In genomic region chr4:136002316-136002715, GRCh38 we compare ENCODE assay signal across 25 cellular contexts.
A peak's percentile ranks its signal among the peaks of the same experiment; 100 is the strongest.
DNase-seq lines count a peak whose midpoint lies in the region; ATAC-seq and TF ChIP-seq lines count a peak whose summit lies in the region.
"Had no signal": no experiment of that assay in that cellular context is flagged by ENCODE, and none has a peak within 500 bp of the region (broad histone marks: within the 10 kb centered on the region; RNA-seq: fewer than 3 reads in every experiment).

No MANE protein-coding gene starts in this region.

- H3K4ac ChIP-seq in mesenchymal stem cell (ENCODE audit: low read depth in 1 of 2, low read length in 2 of 2) (no peak overlapping the region), H9 (ENCODE audit: low read depth, low read length) (no peak overlapping the region)

- H3K9me3 Mint-ChIP-seq in H9, result no peaks in the 10 kb centered on the region

- H3K14ac ChIP-seq in mesenchymal stem cell (ENCODE audit: low read length in 2 of 2) (no peak overlapping the region), H9 (ENCODE audit: insufficient read depth, low read length) (no peak overlapping the region)

- H3K79me1 ChIP-seq in mesenchymal stem cell (replicated peaks; ENCODE audit: low read length, poor library complexity, severe bottlenecking) (no peaks in the 10 kb centered on the region), H9 (ENCODE audit: insufficient read depth, low read depth, low read length, poor library complexity, severe bottlenecking) (no peaks in the 10 kb centered on the region)

- no peak overlapping the region for H3K27ac Mint-ChIP-seq in H9
- H3K27ac Mint-ChIP-seq: CD4-positive, alpha-beta memory T cell had no signal

- H3K27me3 ChIP-seq in mesenchymal stem cell (ENCODE audit: control insufficient read depth in 1 of 2, insufficient read depth in 1 of 2, low read length in 2 of 2), result no peaks in the 10 kb centered on the region
- H3K27me3 ChIP-seq in H9 (ENCODE audit: insufficient read depth, low read length), result no peaks in the 10 kb centered on the region

- no peak overlapping the region for H2BK20ac ChIP-seq in H9 (ENCODE audit: low read depth, low read length, poor library complexity, severe bottlenecking)

- H4K8ac ChIP-seq in mesenchymal stem cell (ENCODE audit: low read length) (no peak overlapping the region), H9 (replicated peaks; ENCODE audit: insufficient read length, low read depth, low read length) (no peak overlapping the region)

- no peak overlapping the region for H3K4me2 ChIP-seq in mesenchymal stem cell (ENCODE audit: low read length, poor library complexity, severe bottlenecking)
- H3K4me2 ChIP-seq in H9 (ENCODE audit: insufficient read depth, insufficient read length, low read length), result no peak overlapping the region
- H3K4me2 ChIP-seq: PC-9 had no signal

- H4K20me1 ChIP-seq in H9 (ENCODE audit: control insufficient read depth, insufficient read depth, insufficient read length), result no peaks in the 10 kb centered on the region

- H3K27ac ChIP-seq in mesenchymal stem cell (ENCODE audit: low read length, poor library complexity, severe bottlenecking) (no peak overlapping the region), H9 (ENCODE audit: insufficient read length, low read depth, low read length) (no peak overlapping the region)
- H3K27ac ChIP-seq: PC-9 had no signal

- H3K4me1 ChIP-seq in mesenchymal stem cell (ENCODE audit: control insufficient read depth, insufficient read depth, low read depth, low read length) (no peaks in the 10 kb centered on the region), H9 (ENCODE audit: insufficient read depth, low read length) (no peaks in the 10 kb centered on the region)

- H3K36me3 ChIP-seq in mesenchymal stem cell (ENCODE audit: control insufficient read depth in 1 of 2, insufficient read depth in 2 of 2, low read depth in 1 of 2, low read length in 2 of 2), result no peaks in the 10 kb centered on the region

- no peak overlapping the region for H2BK15ac ChIP-seq in mesenchymal stem cell (ENCODE audit: low read depth, poor library complexity, severe bottlenecking)
- no peak overlapping the region for H2BK15ac ChIP-seq in H9 (ENCODE audit: low read depth, low read length)

- no CpG with 5 or more reads among the region's 1 CpG for WGBS in mesenchymal stem cell
- no CpG with 5 or more reads among the region's 1 CpG for WGBS in H9 (ENCODE audit: extremely low coverage, insufficient read length, low lambda C conversion rate)

- H4K91ac ChIP-seq in mesenchymal stem cell (ENCODE audit: low read length) (no peak overlapping the region), H9 (ENCODE audit: insufficient read length, low read depth, low read length) (no peak overlapping the region)

- H2AK5ac ChIP-seq in mesenchymal stem cell (ENCODE audit: low read length, severe bottlenecking) (no peak overlapping the region), H9 (ENCODE audit: insufficient read length, low read length) (no peak overlapping the region)

- H2BK12ac ChIP-seq in mesenchymal stem cell (ENCODE audit: low read length in 2 of 2), result no peak overlapping the region
- H2BK12ac ChIP-seq in H9 (ENCODE audit: insufficient read length, low read depth, low read length), result no peak overlapping the region

- no peaks in the 10 kb centered on the region for H3K9me3 ChIP-seq in mesenchymal stem cell (ENCODE audit: control insufficient read depth, low read length)
- no peaks in the 10 kb centered on the region for H3K9me3 ChIP-seq in H9 (ENCODE audit: control insufficient read depth, low read depth, low read length)

- no peak overlapping the region for H3K4me3 ChIP-seq in mesenchymal stem cell (ENCODE audit: insufficient read depth in 1 of 2, low read depth in 1 of 2, low read length in 2 of 2)
- H3K4me3 ChIP-seq: K562, PC-9 had no signal

- no peaks in the 10 kb centered on the region for H3K27me3 Mint-ChIP-seq in H9 (ENCODE audit: low read depth)
- H3K27me3 Mint-ChIP-seq: CD4-positive, alpha-beta memory T cell had no signal

- no peak overlapping the region for H2BK5ac ChIP-seq in mesenchymal stem cell (ENCODE audit: low read depth, low read length, poor library complexity, severe bottlenecking)
- H2BK5ac ChIP-seq in H9 (ENCODE audit: insufficient read length, low read length), result no peak overlapping the region

- ATAC-seq in GM19395 (IDR thresholded peaks at IDR 0.05; ENCODE audit: unreplicated experiment), result no peak
- ATAC-seq: K562 had no signal

- no peak overlapping the region for H3K4me3 Mint-ChIP-seq in H9
- H3K4me3 Mint-ChIP-seq: CD4-positive, alpha-beta memory T cell had no signal

- no peaks in the 10 kb centered on the region for H3K4me1 Mint-ChIP-seq in H9
- H3K4me1 Mint-ChIP-seq: CD4-positive, alpha-beta memory T cell had no signal

- H3K56ac ChIP-seq in H9 (ENCODE audit: insufficient read length, low read depth, low read length), result no peak overlapping the region

- no peak overlapping the region for H3K18ac ChIP-seq in mesenchymal stem cell (ENCODE audit: low read depth in 1 of 2, low read length in 2 of 2)
- H3K18ac ChIP-seq in H9 (ENCODE audit: insufficient read length, low read depth, low read length), result no peak overlapping the region

- peak; percentile 31 for DNase-seq in HT1080 (ENCODE audit: low read depth)
- DNase-seq in NCI-H226, result peak; percentile 3
- DNase-seq in astrocyte of the hippocampus (ENCODE audit: low read depth, low spot score), result peak; percentile 0
- DNase-seq in mesenchymal stem cell, result peak; percentile 42
- DNase-seq in SIG-M5 treated with dmso at 0.1 percent for 504 hours (lab: John Stamatoyannopoulos, UW; ENCODE audit: unreplicated experiment), result no peak
- DNase-seq in H9, result no peak
- DNase-seq: C1 segment of cervical spinal cord; CD4-positive, alpha-beta memory T cell; COR-L47; DMS79 treated with DMSO at 0.1 percent for 48 hours; Kasumi-1; MM.1S; NCI-H1694; NCI-H2029 treated with DMSO at 0.1 percent for 48 hours; NCI-H2171; NCI-H446; NCI-H524 treated with DMSO at 0.1 percent for 48 hours; NCI-H82; NK-92 treated with Interleukin-12 subunit alpha and Interleukin-12 subunit beta, amount 100 ng/mL, for 24 hours; PC-9; Right ventricle myocardium superior; RPMI8226; T-helper 1 cell had no signal

- H2AFZ ChIP-seq in mesenchymal stem cell (ENCODE audit: low read depth, low read length), result no peak overlapping the region
- H2AFZ ChIP-seq in H9 (ENCODE audit: low read length), result no peak overlapping the region
- H2AFZ ChIP-seq: PC-9 had no signal

- H3K9ac ChIP-seq in mesenchymal stem cell (ENCODE audit: low read length), result no peak overlapping the region
- H3K9ac ChIP-seq in H9 (ENCODE audit: extremely low read depth, insufficient read length, low read length), result no peak overlapping the region

- TF ChIP-seq CTCF in H9 (conservative IDR thresholded peaks at IDR 0.05), result no peak

- H3K23me2 ChIP-seq in H9 (ENCODE audit: insufficient read length, low read depth, low read length, poor library complexity, severe bottlenecking), result no peaks in the 10 kb centered on the region

- no peak overlapping the region for H3T11ph ChIP-seq in H9 (ENCODE audit: low read length)

- H2BK120ac ChIP-seq in mesenchymal stem cell (ENCODE audit: low read depth, low read length), result no peak overlapping the region
- H2BK120ac ChIP-seq in H9 (ENCODE audit: low read depth, low read length, poor library complexity, severe bottlenecking), result no peak overlapping the region

- H4K5ac ChIP-seq in H9 (ENCODE audit: insufficient read length, low read depth, low read length), result no peak overlapping the region

- no peaks in the 10 kb centered on the region for H3K79me2 ChIP-seq in H9 (ENCODE audit: insufficient read depth, low read length)

- H3K23ac ChIP-seq in mesenchymal stem cell (ENCODE audit: low read length in 2 of 2) (no peak overlapping the region), H9 (ENCODE audit: insufficient read length, low read depth, low read length) (no peak overlapping the region)

- H3K36me3 Mint-ChIP-seq in H9 (ENCODE audit: insufficient read depth in 1 of 3, low read depth in 3 of 3), result no peaks in the 10 kb centered on the region
- H3K36me3 Mint-ChIP-seq: CD4-positive, alpha-beta memory T cell had no signal

Comparison
In these comparisons a context has a peak if more than half of its experiments do, and no peak if none do; other contexts are left out.
1. DNase-seq: peak in HT1080 (single experiment), NCI-H226 (single experiment), astrocyte of the hippocampus (single experiment) and mesenchymal stem cell (single experiment); none in SIG-M5 treated with dmso at 0.1 percent for 504 hours (single experiment) and H9 (single experiment).